In the genomic region with DNA sequence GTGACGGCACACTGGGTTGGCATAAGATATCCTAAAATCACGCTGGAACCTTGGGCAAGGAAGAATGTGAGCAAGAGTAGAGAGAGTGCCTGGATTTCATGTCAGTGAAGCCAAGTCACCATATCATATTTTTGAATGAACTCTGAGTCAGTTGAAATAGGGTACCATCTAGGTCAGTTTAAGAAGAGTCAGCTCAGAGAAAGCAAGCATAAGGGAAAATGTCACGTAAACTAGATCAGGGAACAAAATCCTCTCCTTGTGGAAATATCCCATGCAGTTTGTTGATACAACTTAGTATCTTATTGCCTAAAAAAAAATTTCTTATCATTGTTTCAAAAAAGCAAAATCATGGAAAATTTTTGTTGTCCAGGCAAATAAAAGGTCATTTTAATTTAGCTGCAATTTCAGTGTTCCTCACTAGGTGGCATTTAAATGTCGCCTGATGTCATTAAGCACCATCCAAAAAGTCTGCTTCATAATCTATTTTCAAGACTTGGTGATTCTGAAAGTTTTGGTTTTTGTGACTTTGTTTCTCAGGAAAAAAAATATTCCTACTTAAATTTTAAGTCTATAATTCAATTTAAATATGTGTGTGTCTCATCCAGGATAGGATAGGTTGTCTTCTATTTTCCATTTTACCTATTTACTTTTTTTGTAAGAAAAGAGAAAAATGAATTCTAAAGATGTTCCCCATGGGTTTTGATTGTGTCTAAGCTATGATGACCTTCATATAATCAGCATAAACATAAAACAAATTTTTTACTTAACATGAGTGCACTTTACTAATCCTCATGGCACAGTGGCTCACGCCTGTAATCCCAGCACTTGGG, we compare ENCODE assay signal across 8 cellular contexts. TPM values are rescaled to one million over a fixed set of nuclear protein-coding genes. Genes with fewer than 3 reads are reported as not detected.
DNase-seq lines count a peak whose midpoint lies in the region; ATAC-seq and TF ChIP-seq lines count a peak whose summit lies in the region.

No MANE protein-coding gene starts in this region.

- no peak overlapping the region for H3K4me3 ChIP-seq in BJ (ENCODE audit: low read depth, low read length)
- no peak overlapping the region for H3K4me3 ChIP-seq in ascending aorta
- H3K4me3 ChIP-seq in upper lobe of left lung, result no peak overlapping the region

- H3K36me3 ChIP-seq in BJ (ENCODE audit: control insufficient read depth, insufficient read depth, low read length), result no peaks in the 10 kb centered on the region
- no peaks in the 10 kb centered on the region for H3K36me3 ChIP-seq in ascending aorta
- H3K36me3 ChIP-seq in upper lobe of left lung, result peaks cover 0 to 8% (median 2%) of the 10 kb centered on the region in 4 donors

- TF ChIP-seq POLR2A in upper lobe of left lung (IDR thresholded peaks at IDR 0.05), result no peak

- ATAC-seq in GM18870 (IDR thresholded peaks at IDR 0.05; ENCODE audit: unreplicated experiment) (peak; percentile 63), upper lobe of left lung (ENCODE audit: low FRiP score in 2 of 2) (peak in 1 of 2 donors; percentile 70), GM21717 (IDR thresholded peaks at IDR 0.05; ENCODE audit: unreplicated experiment) (no peak)

- H3K4me1 ChIP-seq in ascending aorta (no peaks in the 10 kb centered on the region), upper lobe of left lung (no peaks in the 10 kb centered on the region)

- DNase-seq in BJ (ENCODE audit: low read depth), result no peak
- DNase-seq in NCI-H2227 (lab: John Stamatoyannopoulos, UW; ENCODE audit: unreplicated experiment), result peak; percentile 37
- no peak for DNase-seq in ascending aorta (ENCODE audit: low spot score in 2 of 2)
- DNase-seq in inferior parietal cortex (ENCODE audit: extremely low spot score), result peak; percentile 83
- DNase-seq in upper lobe of left lung, result no peak
- no peak for DNase-seq in HPDE6-E6E7 (ENCODE audit: extremely low spot score)

- intact Hi-C loops in ascending aorta (cut with DNase I), result loop anchor here (5.0 kb wide), 1 partner anchor 145 kb away; no protein-coding TSS in a partner anchor

- H3K27ac ChIP-seq in ascending aorta (peak overlapping the region in 1 of 2 donors; percentile 21), upper lobe of left lung (no peak overlapping the region)

- CTCF ChIA-PET in BJ (lab: Yijun Ruan, JAX), result interaction anchor here (0.7 to 2.6 kb wide), 8 partner anchors 9 to 147 kb away, joined by 3 to 16 read pairs (median 4); no protein-coding TSS in a partner anchor

- POLR2A ChIA-PET in BJ (lab: Charles Lee), result no interaction called here

- H3K27me3 ChIP-seq in BJ (ENCODE audit: control insufficient read depth, insufficient read depth, low read length), result no peaks in the 10 kb centered on the region
- H3K27me3 ChIP-seq in ascending aorta, result no peaks in the 10 kb centered on the region
- H3K27me3 ChIP-seq in upper lobe of left lung, result no peaks in the 10 kb centered on the region

- 80% methylated on average over 5 of the region's 5 CpGs for WGBS in upper lobe of left lung, 2 donors

- H3K9me3 ChIP-seq in ascending aorta (no peaks in the 10 kb centered on the region), upper lobe of left lung (no peaks in the 10 kb centered on the region)

- TF ChIP-seq EP300 in upper lobe of left lung (IDR thresholded peaks at IDR 0.05), result no peak

- peak; percentile 47 for TF ChIP-seq CTCF in BJ (IDR thresholded peaks at IDR 0.05; ENCODE audit: insufficient read depth, low read depth, low read length)
- peak; percentile 50 to 63 (median 60) for TF ChIP-seq CTCF in ascending aorta (IDR thresholded peaks at IDR 0.05)
- peak; percentile 44 to 78 (median 62) for TF ChIP-seq CTCF in upper lobe of left lung (IDR thresholded peaks at IDR 0.05)

RNA-seq across cellular contexts. Expression of a gene that starts 19.6 kb away (rescaled TPM):
- polyA plus RNA-seq in BJ (2011; rRNA removed), result 0.05 and 0.22 TPM in 2 replicates
- 0.14 TPM in 1 of 2 replicates, not detected in the other for polyA minus RNA-seq in BJ (2011; rRNA and poly(A)+ RNA removed)
- 0.32 TPM for total RNA-seq in ascending aorta
- 10 to 100 TPM in 5 of 6 donors, 1 to 10 TPM in 1; 8.4 to 20.0 (median 11.0) TPM for total RNA-seq in upper lobe of left lung

RNA-seq across cellular contexts. Expression of a gene that starts 20.1 kb away (rescaled TPM):
- polyA plus RNA-seq in BJ (2011; rRNA removed), result 0.12 and 0.16 TPM in 2 replicates
- polyA minus RNA-seq in BJ (2011; rRNA and poly(A)+ RNA removed), result 0.10 TPM in 1 of 2 replicates, not detected in the other
- total RNA-seq in ascending aorta (1.8 TPM), upper lobe of left lung (10 to 100 TPM in 5 of 6 donors, 1 to 10 TPM in 1; 9.9 to 20.7 (median 13.4) TPM)

RNA-seq across cellular contexts. Expression of a gene that starts 31.4 kb away (rescaled TPM):
- 0.21 and 0.66 TPM in 2 replicates for polyA plus RNA-seq in BJ (2011; rRNA removed)
- polyA minus RNA-seq in BJ (2011; rRNA and poly(A)+ RNA removed), result 0.15 and 0.38 TPM in 2 replicates
- total RNA-seq in ascending aorta, result 9.4 TPM
- total RNA-seq in upper lobe of left lung, result 10 to 100 TPM; 18.0 to 37.2 (median 20.7) TPM

Comparison
In these comparisons a context has a peak if more than half of its experiments do, and no peak if none do; other contexts are left out.
1. DNase-seq: peak in NCI-H2227 (single experiment) and inferior parietal cortex (single experiment); none in BJ (single experiment), ascending aorta (0 of 2), upper lobe of left lung (0 of 2) and HPDE6-E6E7 (single experiment).
2. Peak in every context shown above with its lines, with median percentiles within 50 percentile points of each other: CTCF ChIP-seq.